1 cellular context compared by ENCODE assay signal in the genomic region with DNA sequence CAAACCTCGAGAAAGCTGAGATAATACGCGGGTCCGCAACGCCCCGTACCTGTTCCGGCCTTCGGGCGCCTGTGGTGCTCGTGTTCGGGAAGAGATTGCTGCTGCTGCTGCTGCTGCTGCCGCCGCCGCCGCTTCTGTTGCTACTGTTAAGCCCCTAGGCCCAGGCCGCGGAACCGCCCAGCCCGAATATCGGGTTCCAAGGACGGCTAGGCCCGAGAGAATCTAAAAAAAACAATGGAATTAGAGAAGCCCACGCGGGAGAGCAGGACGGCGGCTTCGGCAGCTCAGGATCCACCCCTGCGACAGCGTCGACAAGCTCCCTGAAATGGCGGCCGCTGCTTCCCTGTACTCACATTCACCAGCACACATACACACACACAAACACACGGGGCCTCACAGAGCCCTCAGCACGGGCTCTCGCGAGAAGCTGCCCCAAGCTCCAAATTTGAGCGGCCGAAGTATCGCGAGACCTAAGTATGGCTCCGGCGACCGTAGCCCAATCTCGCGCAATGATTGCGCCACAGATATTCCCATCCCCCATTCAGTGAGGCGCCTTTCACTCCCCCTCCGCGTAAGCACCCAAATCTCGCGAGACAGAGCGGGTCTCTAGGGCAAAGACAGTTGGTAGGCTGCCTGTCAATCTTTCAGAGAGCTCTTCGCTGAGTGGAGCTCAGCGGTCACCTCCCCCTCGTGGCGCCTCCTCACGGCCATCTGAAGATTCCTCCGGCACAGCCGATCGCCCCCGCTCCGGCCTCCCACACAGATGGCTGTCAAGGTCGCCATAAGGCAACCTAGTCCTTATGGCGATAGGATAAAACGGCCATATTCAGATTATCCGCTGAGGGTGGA.
A peak's percentile ranks its signal among the peaks of the same experiment; 100 is the strongest.
TF ChIP-seq lines count a peak whose summit lies in the region.

A gene (minus strand): TSS at position 369 of the 849 bp plus-strand sequence. CDS start 1,386 bp downstream, outside the sequence.

TF ChIP-seq in K562, 482 proteins besides CTCF, POLR2A, EP300 and RAD21 (continued from another document and continues in another):
- TF ChIP-seq, protein P1, sequence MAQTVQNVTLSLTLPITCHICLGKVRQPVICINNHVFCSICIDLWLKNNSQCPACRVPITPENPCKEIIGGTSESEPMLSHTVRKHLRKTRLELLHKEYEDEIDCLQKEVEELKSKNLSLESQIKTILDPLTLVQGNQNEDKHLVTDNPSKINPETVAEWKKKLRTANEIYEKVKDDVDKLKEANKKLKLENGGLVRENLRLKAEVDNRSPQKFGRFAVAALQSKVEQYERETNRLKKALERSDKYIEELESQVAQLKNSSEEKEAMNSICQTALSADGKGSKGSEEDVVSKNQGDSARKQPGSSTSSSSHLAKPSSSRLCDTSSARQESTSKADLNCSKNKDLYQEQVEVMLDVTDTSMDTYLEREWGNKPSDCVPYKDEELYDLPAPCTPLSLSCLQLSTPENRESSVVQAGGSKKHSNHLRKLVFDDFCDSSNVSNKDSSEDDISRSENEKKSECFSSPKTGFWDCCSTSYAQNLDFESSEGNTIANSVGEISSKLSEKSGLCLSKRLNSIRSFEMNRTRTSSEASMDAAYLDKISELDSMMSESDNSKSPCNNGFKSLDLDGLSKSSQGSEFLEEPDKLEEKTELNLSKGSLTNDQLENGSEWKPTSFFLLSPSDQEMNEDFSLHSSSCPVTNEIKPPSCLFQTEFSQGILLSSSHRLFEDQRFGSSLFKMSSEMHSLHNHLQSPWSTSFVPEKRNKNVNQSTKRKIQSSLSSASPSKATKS (CRISPR knock-in tag; IDR thresholded peaks at IDR 0.05) = no peak
- TF ChIP-seq FOXA1 (IDR thresholded peaks at IDR 0.05; ENCODE audit: borderline replicate concordance) (no peak), ZNF184 (CRISPR knock-in tag; IDR thresholded peaks at IDR 0.05) (no peak), CC2D1A (IDR thresholded peaks at IDR 0.05) (peak; percentile 91), HCFC1 (IDR thresholded peaks at IDR 0.05; ENCODE audit: low read depth, low read length) (peak; percentile 61), ZNF561 (CRISPR knock-in tag; conservative IDR thresholded peaks at IDR 0.05) (no peak), HMGN3 (IDR thresholded peaks at IDR 0.05; ENCODE audit: borderline replicate concordance, extremely low read depth, insufficient read length, low read depth, low read length) (peak; percentile 68), ZNF197 (CRISPR knock-in tag; IDR thresholded peaks at IDR 0.05; ENCODE audit: low read depth) (peak; percentile 51; the same call in 1 of the 2 replicates), ZNF79 (CRISPR knock-in tag; IDR thresholded peaks at IDR 0.05; ENCODE audit: low read depth) (no peak), POU5F1 (IDR thresholded peaks at IDR 0.05; ENCODE audit: borderline replicate concordance, low read depth, low read length, partially characterized antibody) (no peak), BRCA1 (IDR thresholded peaks at IDR 0.05) (peak; percentile 99; the same call in 1 of the 2 replicates), BRCA1 (CRISPR knock-in tag; IDR thresholded peaks at IDR 0.05) (peak; percentile 15; the same call in 1 of the 2 replicates), HNRNPL (IDR thresholded peaks at IDR 0.05; ENCODE audit: low read depth, low read length) (no peak; the same call in 1 of the 2 replicates), ZKSCAN3 (CRISPR knock-in tag; IDR thresholded peaks at IDR 0.05) (no peak), ILF3 (IDR thresholded peaks at IDR 0.05; ENCODE audit: borderline replicate concordance) (no peak), SMARCC2 (IDR thresholded peaks at IDR 0.05; ENCODE audit: low read depth) (no peak), KLF10 (CRISPR knock-in tag; IDR thresholded peaks at IDR 0.05) (no peak), U2AF2 (optimal IDR thresholded peaks at IDR 0.05; ENCODE audit: low read depth, low read length) (no peak), ETV5 (CRISPR knock-in tag; IDR thresholded peaks at IDR 0.05; ENCODE audit: low read depth) (peak; percentile 24; the same call in 1 of the 2 replicates), SPI1 (IDR thresholded peaks at IDR 0.05; ENCODE audit: borderline replicate concordance, low read depth, low read length) (peak; percentile 63; the same call in 1 of the 2 replicates), MAFF (IDR thresholded peaks at IDR 0.05; ENCODE audit: low read length) (peak; percentile 92), BACH1 (tag; IDR thresholded peaks at IDR 0.05) (0 out of 2 replicates have a peak, but pooled peaks have one; percentile 36), LCOR (CRISPR knock-in tag; IDR thresholded peaks at IDR 0.05) (peak; percentile 64; the same call in 1 of the 2 replicates), KAT8 (IDR thresholded peaks at IDR 0.05; ENCODE audit: low read depth) (peak; percentile 92), HDAC8 (tag; IDR thresholded peaks at IDR 0.05) (0 out of 2 replicates have a peak, but pooled peaks have one; percentile 29), SLC30A9 (CRISPR knock-in tag; IDR thresholded peaks at IDR 0.05) (no peak), IFI16 (CRISPR knock-in tag; IDR thresholded peaks at IDR 0.05) (no peak), KAT2B (IDR thresholded peaks at IDR 0.05; ENCODE audit: low read depth, low read length) (no peak), PTTG1 (tag; IDR thresholded peaks at IDR 0.05; ENCODE audit: low read depth) (no peak), FOXJ2 (tag; IDR thresholded peaks at IDR 0.05) (peak; percentile 72), ERF (CRISPR knock-in tag; IDR thresholded peaks at IDR 0.05) (no peak), NRF1 (conservative IDR thresholded peaks at IDR 0.05 in 1 of 2, IDR thresholded peaks at IDR 0.05 in 1 of 2) (peak; percentile 82 to 86), SAP30 (IDR thresholded peaks at IDR 0.05; ENCODE audit: borderline replicate concordance, insufficient read depth, low read depth, low read length, poor library complexity, severe bottlenecking) (no peak), TRIM28 (IDR thresholded peaks at IDR 0.05) (no peak), NFRKB (IDR thresholded peaks at IDR 0.05; ENCODE audit: low read depth) (peak; percentile 100), FIP1L1 (IDR thresholded peaks at IDR 0.05; ENCODE audit: low read depth, low read length, poor library complexity, severe bottlenecking) (peak; percentile 72), RBBP5 (IDR thresholded peaks at IDR 0.05; ENCODE audit: borderline replicate concordance, insufficient read depth, low read length, poor library complexity, severe bottlenecking) (peak; percentile 91), HNRNPLL (IDR thresholded peaks at IDR 0.05; ENCODE audit: low read depth, low read length, poor library complexity, severe bottlenecking) (peak; percentile 71), CBX2 (IDR thresholded peaks at IDR 0.05; ENCODE audit: insufficient read depth, low read length, poor library complexity, severe bottlenecking) (no peak), ZZZ3 (IDR thresholded peaks at IDR 0.05) (peak; percentile 92)
- TF ChIP-seq, protein P2, sequence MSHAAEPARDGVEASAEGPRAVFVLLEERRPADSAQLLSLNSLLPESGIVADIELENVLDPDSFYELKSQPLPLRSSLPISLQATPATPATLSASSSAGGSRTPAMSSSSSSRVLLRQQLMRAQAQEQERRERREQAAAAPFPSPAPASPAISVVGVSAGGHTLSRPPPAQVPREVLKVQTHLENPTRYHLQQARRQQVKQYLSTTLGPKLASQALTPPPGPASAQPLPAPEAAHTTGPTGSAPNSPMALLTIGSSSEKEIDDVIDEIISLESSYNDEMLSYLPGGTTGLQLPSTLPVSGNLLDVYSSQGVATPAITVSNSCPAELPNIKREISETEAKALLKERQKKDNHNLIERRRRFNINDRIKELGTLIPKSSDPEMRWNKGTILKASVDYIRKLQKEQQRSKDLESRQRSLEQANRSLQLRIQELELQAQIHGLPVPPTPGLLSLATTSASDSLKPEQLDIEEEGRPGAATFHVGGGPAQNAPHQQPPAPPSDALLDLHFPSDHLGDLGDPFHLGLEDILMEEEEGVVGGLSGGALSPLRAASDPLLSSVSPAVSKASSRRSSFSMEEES (CRISPR knock-in tag; IDR thresholded peaks at IDR 0.05) = no peak
- TF ChIP-seq, protein P3, sequence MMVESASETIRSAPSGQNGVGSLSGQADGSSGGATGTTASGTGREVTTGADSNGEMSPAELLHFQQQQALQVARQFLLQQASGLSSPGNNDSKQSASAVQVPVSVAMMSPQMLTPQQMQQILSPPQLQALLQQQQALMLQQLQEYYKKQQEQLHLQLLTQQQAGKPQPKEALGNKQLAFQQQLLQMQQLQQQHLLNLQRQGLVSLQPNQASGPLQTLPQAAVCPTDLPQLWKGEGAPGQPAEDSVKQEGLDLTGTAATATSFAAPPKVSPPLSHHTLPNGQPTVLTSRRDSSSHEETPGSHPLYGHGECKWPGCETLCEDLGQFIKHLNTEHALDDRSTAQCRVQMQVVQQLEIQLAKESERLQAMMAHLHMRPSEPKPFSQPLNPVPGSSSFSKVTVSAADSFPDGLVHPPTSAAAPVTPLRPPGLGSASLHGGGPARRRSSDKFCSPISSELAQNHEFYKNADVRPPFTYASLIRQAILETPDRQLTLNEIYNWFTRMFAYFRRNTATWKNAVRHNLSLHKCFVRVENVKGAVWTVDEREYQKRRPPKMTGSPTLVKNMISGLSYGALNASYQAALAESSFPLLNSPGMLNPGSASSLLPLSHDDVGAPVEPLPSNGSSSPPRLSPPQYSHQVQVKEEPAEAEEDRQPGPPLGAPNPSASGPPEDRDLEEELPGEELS (CRISPR knock-in tag; IDR thresholded peaks at IDR 0.05; ENCODE audit: borderline replicate concordance) = peak; percentile 50; the same call in 1 of the 2 replicates
- TF ChIP-seq, protein P4, sequence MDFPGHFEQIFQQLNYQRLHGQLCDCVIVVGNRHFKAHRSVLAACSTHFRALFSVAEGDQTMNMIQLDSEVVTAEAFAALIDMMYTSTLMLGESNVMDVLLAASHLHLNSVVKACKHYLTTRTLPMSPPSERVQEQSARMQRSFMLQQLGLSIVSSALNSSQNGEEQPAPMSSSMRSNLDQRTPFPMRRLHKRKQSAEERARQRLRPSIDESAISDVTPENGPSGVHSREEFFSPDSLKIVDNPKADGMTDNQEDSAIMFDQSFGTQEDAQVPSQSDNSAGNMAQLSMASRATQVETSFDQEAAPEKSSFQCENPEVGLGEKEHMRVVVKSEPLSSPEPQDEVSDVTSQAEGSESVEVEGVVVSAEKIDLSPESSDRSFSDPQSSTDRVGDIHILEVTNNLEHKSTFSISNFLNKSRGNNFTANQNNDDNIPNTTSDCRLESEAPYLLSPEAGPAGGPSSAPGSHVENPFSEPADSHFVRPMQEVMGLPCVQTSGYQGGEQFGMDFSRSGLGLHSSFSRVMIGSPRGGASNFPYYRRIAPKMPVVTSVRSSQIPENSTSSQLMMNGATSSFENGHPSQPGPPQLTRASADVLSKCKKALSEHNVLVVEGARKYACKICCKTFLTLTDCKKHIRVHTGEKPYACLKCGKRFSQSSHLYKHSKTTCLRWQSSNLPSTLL (IDR thresholded peaks at IDR 0.05) = no peak
- TF ChIP-seq, protein P5, sequence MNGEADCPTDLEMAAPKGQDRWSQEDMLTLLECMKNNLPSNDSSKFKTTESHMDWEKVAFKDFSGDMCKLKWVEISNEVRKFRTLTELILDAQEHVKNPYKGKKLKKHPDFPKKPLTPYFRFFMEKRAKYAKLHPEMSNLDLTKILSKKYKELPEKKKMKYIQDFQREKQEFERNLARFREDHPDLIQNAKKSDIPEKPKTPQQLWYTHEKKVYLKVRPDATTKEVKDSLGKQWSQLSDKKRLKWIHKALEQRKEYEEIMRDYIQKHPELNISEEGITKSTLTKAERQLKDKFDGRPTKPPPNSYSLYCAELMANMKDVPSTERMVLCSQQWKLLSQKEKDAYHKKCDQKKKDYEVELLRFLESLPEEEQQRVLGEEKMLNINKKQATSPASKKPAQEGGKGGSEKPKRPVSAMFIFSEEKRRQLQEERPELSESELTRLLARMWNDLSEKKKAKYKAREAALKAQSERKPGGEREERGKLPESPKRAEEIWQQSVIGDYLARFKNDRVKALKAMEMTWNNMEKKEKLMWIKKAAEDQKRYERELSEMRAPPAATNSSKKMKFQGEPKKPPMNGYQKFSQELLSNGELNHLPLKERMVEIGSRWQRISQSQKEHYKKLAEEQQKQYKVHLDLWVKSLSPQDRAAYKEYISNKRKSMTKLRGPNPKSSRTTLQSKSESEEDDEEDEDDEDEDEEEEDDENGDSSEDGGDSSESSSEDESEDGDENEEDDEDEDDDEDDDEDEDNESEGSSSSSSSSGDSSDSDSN (IDR thresholded peaks at IDR 0.05; ENCODE audit: borderline replicate concordance in 1 of 2, low read depth in 2 of 2, low read length in 2 of 2) = no peak
- TF ChIP-seq, protein P6, sequence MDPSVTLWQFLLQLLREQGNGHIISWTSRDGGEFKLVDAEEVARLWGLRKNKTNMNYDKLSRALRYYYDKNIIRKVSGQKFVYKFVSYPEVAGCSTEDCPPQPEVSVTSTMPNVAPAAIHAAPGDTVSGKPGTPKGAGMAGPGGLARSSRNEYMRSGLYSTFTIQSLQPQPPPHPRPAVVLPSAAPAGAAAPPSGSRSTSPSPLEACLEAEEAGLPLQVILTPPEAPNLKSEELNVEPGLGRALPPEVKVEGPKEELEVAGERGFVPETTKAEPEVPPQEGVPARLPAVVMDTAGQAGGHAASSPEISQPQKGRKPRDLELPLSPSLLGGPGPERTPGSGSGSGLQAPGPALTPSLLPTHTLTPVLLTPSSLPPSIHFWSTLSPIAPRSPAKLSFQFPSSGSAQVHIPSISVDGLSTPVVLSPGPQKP (CRISPR knock-in tag; IDR thresholded peaks at IDR 0.05) = no peak
- TF ChIP-seq, protein P7, sequence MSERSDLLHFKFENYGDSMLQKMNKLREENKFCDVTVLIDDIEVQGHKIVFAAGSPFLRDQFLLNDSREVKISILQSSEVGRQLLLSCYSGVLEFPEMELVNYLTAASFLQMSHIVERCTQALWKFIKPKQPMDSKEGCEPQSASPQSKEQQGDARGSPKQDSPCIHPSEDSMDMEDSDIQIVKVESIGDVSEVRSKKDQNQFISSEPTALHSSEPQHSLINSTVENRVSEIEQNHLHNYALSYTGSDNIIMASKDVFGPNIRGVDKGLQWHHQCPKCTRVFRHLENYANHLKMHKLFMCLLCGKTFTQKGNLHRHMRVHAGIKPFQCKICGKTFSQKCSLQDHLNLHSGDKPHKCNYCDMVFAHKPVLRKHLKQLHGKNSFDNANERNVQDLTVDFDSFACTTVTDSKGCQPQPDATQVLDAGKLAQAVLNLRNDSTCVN (CRISPR knock-in tag; IDR thresholded peaks at IDR 0.05) = no peak
- TF ChIP-seq, protein P8, sequence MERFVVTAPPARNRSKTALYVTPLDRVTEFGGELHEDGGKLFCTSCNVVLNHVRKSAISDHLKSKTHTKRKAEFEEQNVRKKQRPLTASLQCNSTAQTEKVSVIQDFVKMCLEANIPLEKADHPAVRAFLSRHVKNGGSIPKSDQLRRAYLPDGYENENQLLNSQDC (CRISPR knock-in tag; IDR thresholded peaks at IDR 0.05) = peak; percentile 84
- TF ChIP-seq, protein P9, sequence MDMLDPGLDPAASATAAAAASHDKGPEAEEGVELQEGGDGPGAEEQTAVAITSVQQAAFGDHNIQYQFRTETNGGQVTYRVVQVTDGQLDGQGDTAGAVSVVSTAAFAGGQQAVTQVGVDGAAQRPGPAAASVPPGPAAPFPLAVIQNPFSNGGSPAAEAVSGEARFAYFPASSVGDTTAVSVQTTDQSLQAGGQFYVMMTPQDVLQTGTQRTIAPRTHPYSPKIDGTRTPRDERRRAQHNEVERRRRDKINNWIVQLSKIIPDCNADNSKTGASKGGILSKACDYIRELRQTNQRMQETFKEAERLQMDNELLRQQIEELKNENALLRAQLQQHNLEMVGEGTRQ (CRISPR knock-in tag; IDR thresholded peaks at IDR 0.05) = no peak; the same call in 1 of the 2 replicates
- TF ChIP-seq, protein P10, sequence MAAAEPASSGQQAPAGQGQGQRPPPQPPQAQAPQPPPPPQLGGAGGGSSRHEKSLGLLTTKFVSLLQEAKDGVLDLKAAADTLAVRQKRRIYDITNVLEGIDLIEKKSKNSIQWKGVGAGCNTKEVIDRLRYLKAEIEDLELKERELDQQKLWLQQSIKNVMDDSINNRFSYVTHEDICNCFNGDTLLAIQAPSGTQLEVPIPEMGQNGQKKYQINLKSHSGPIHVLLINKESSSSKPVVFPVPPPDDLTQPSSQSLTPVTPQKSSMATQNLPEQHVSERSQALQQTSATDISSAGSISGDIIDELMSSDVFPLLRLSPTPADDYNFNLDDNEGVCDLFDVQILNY (CRISPR knock-in tag; IDR thresholded peaks at IDR 0.05) = peak; percentile 51; the same call in 1 of the 2 replicates
